ENCODE assay signal across 11 cellular contexts in the genomic region with DNA sequence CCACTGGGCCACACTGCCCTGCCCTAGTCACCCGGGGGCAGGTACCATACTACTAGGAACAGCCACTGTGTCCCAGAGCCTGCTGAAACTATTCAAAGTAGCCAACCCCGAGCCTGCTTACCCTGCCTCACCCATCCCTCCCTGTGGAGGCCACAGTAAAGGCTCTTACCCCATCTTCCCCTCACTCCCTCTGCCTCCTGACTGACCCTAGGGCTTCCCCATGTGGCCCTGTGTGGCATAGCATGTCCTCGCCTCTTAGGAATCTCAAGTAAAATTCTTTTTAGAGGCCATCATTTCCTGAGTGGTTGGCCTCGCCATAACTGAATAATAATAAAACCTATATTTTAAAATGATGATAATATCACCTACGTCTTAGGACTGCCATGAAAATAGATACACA.
DNase-seq lines count a peak whose midpoint lies in the region; ATAC-seq, FAIRE-seq and TF ChIP-seq lines count a peak whose summit lies in the region.
"Had no signal": no experiment of that assay in that cellular context is flagged by ENCODE, and none has a peak within 500 bp of the region (broad histone marks: within the 10 kb centered on the region; RNA-seq: fewer than 3 reads in every experiment).

No MANE protein-coding gene starts in this region.

- H3K36me3 Mint-ChIP-seq in neural crest cell (ENCODE audit: low read depth): no peaks in the 10 kb centered on the region

- H2AFZ ChIP-seq in IMR-90 (replicated peaks; ENCODE audit: low read length, poor library complexity) (no peak overlapping the region), K562 (ENCODE audit: low read depth, low read length) (no peak overlapping the region)

- H3K27ac Mint-ChIP-seq in neural crest cell (ENCODE audit: unreplicated experiment): no peak overlapping the region
- H3K27ac Mint-ChIP-seq: T-helper 17 cell had no signal

- TF ChIP-seq CTCF in IMR-90 (conservative IDR thresholded peaks at IDR 0.05; ENCODE audit: low read depth, low read length): peak; percentile 25
- peak; percentile 24 to 47 (median 30); a peak in 3 of 6 replicates for TF ChIP-seq CTCF in K562 (IDR thresholded peaks at IDR 0.05 in 2 of 3, conservative IDR thresholded peaks at IDR 0.05 in 1 of 3; ENCODE audit: insufficient read depth in 2 of 3, low read depth in 1 of 3, low read length in 3 of 3)
- TF ChIP-seq CTCF in neural crest cell (conservative IDR thresholded peaks at IDR 0.05): peak; percentile 54
- TF ChIP-seq CTCF in kidney (IDR thresholded peaks at IDR 0.05; ENCODE audit: borderline replicate concordance, extremely low read depth, insufficient read depth): no peak

- H2BK5ac ChIP-seq in IMR-90 (ENCODE audit: low read depth, low read length, poor library complexity, severe bottlenecking): no peak overlapping the region

- peaks cover 85% of the 10 kb centered on the region for H3K27me3 Mint-ChIP-seq in neural crest cell (ENCODE audit: low read depth)

- H3K79me1 ChIP-seq in IMR-90 (ENCODE audit: low read depth in 1 of 2, low read length in 2 of 2): no peaks in the 10 kb centered on the region

- no peak for ATAC-seq in IMR-90 (ENCODE audit: low read depth)
- peak; percentile 70 for ATAC-seq in K562
- no peak for ATAC-seq in HG03442 (IDR thresholded peaks at IDR 0.05; ENCODE audit: unreplicated experiment)
- ATAC-seq: left cardiac atrium, T-helper 17 cell had no signal

- H3K79me2 ChIP-seq in K562 (ENCODE audit: control insufficient read depth, insufficient read depth, low read length): no peaks in the 10 kb centered on the region

- H3K56ac ChIP-seq in IMR-90 (ENCODE audit: extremely low read depth, insufficient read depth, low read length): no peak overlapping the region

- intact Hi-C loops in IMR-90 (cut with micrococcal nuclease) (no loop called here), K562 (cut with micrococcal nuclease) (no loop called here), kidney (cut with DNase I) (no loop called here)

- TF ChIP-seq RAD21 in IMR-90 (IDR thresholded peaks at IDR 0.05; ENCODE audit: low read length): peak; percentile 28; the same call in 1 of the 2 replicates
- peak; percentile 18 to 50; a peak in 3 of 4 replicates for TF ChIP-seq RAD21 in K562 (CRISPR knock-in tag; conservative IDR thresholded peaks at IDR 0.05 in 1 of 2, IDR thresholded peaks at IDR 0.05 in 1 of 2)

- no peak overlapping the region for H4K8ac ChIP-seq in IMR-90 (ENCODE audit: low read depth in 2 of 2, low read length in 2 of 2)

- no peak for TF ChIP-seq EP300 in K562 (IDR thresholded peaks at IDR 0.05; ENCODE audit: low read length)

- no peak overlapping the region for H3K4me3 Mint-ChIP-seq in neural crest cell
- H3K4me3 Mint-ChIP-seq: T-helper 17 cell had no signal

- H3K9me3 ChIP-seq in IMR-90 (ENCODE audit: control insufficient read depth, insufficient read depth, low read length) (no peaks in the 10 kb centered on the region), K562 (replicated peaks; ENCODE audit: control insufficient read depth, insufficient read depth, low read depth, low read length) (no peaks in the 10 kb centered on the region), kidney (ENCODE audit: control insufficient read depth in 1 of 2, low read length in 2 of 2) (no peaks in the 10 kb centered on the region)

- no peak overlapping the region for H2BK20ac ChIP-seq in IMR-90 (ENCODE audit: low read depth, low read length)

- H3K36me3 ChIP-seq in IMR-90 (ENCODE audit: control insufficient read depth, insufficient read depth, low read length): no peaks in the 10 kb centered on the region
- no peaks in the 10 kb centered on the region for H3K36me3 ChIP-seq in K562 (ENCODE audit: control insufficient read depth, insufficient read depth, low read length)
- no peaks in the 10 kb centered on the region for H3K36me3 ChIP-seq in kidney (ENCODE audit: control insufficient read depth in 1 of 2, insufficient read depth in 2 of 2, low read length in 2 of 2)

- in situ Hi-C loops in IMR-90 (cut with MboI; ENCODE audit: low sequenced_read_pairs): no loop called here
- in situ Hi-C loops in K562 (cut with MboI): no loop called here

- no peaks in the 10 kb centered on the region for H3K9me3 Mint-ChIP-seq in neural crest cell

- H2AK9ac ChIP-seq in IMR-90 (replicated peaks; ENCODE audit: low read depth, low read length, poor library complexity): no peak overlapping the region

- H3K4me2 ChIP-seq in IMR-90 (ENCODE audit: low read depth, low read length) (no peak overlapping the region), K562 (ENCODE audit: insufficient read depth, low read length) (no peak overlapping the region)

- no peak overlapping the region for H3K9ac ChIP-seq in IMR-90 (ENCODE audit: low read depth, low read length)
- H3K9ac ChIP-seq in K562 (ENCODE audit: insufficient read depth in 1 of 2, low read depth in 2 of 2, low read length in 2 of 2): no peak overlapping the region
- no peak overlapping the region for H3K9ac ChIP-seq in kidney (ENCODE audit: low read length in 2 of 2)

- peaks cover 13% of the 10 kb centered on the region for H3K4me1 Mint-ChIP-seq in neural crest cell

- DNase-seq in DMS53 (lab: John Stamatoyannopoulos, UW) (peak; percentile 7), DMS53 treated with DMSO at 0.1 percent for 48 hours (lab: John Stamatoyannopoulos, UW; ENCODE audit: unreplicated experiment) (no peak), IMR-90 (peak; percentile 23), K562 (ENCODE audit: extremely low read depth in 1 of 4, low spot score in 3 of 4) (peak in 2 of 4 experiments; percentile 12 to 21), neural crest cell (ENCODE audit: low read depth, low spot score) (no peak), kidney (no peak), middle frontal gyrus (ENCODE audit: extremely low spot score, low spot score) (no peak)
- DNase-seq: left cardiac atrium; stimulated activated CD4-positive, alpha-beta T cell treated with anti-CD3 and anti-CD28 coated beads, Interleukin-2, amount 100 ng/mL, for 24 hours; T-helper 17 cell had no signal

- no peak overlapping the region for H4K5ac ChIP-seq in IMR-90 (ENCODE audit: low read depth, low read length)

- no peak overlapping the region for H3K4ac ChIP-seq in IMR-90 (ENCODE audit: low read depth, low read length)

- BruUV-seq in IMR-90 (replicated peaks; lab: Mats Ljungman, UMichigan) (no TSS peak), K562 (replicated peaks; lab: Mats Ljungman, UMichigan) (no TSS peak)

- H3K18ac ChIP-seq in IMR-90 (ENCODE audit: low read depth, low read length): no peak overlapping the region

- H3K27me3 ChIP-seq in IMR-90 (ENCODE audit: control insufficient read depth, insufficient read depth, low read length) (peaks cover 26% of the 10 kb centered on the region), K562 (ENCODE audit: control insufficient read depth in 2 of 2, insufficient read depth in 2 of 2, low read length in 2 of 2) (peaks cover 2 to 13% of the 10 kb centered on the region in 2 experiments; a peak in 3 of 5 replicates)

- H4K91ac ChIP-seq in IMR-90 (ENCODE audit: insufficient read depth, low read depth, low read length): no peak overlapping the region

- WGBS in IMR-90 (ENCODE audit: extremely low coverage in 2 of 2, insufficient read length in 1 of 2), 2 experiments: no CpG with 5 or more reads among the region's 5 CpGs
- WGBS in K562 (ENCODE audit: insufficient coverage, low coverage, missing lambda C conversion rate): under 1% methylated on average over 5 of the region's 5 CpGs

- H3K27ac ChIP-seq in IMR-90 (ENCODE audit: insufficient read depth, low read length) (no peak overlapping the region), K562 (ENCODE audit: extremely low read depth, low read depth, low read length) (no peak overlapping the region), kidney (ENCODE audit: low read depth in 2 of 2, low read length in 2 of 2) (no peak overlapping the region)

- H4K20me1 ChIP-seq in IMR-90 (ENCODE audit: insufficient read depth, low read length) (no peaks in the 10 kb centered on the region), K562 (replicated peaks; ENCODE audit: control insufficient read depth, insufficient read depth, low read length) (peaks cover 13% of the 10 kb centered on the region)

- H3K4me1 ChIP-seq in IMR-90 (ENCODE audit: control insufficient read depth, insufficient read depth, low read length): no peaks in the 10 kb centered on the region
- H3K4me1 ChIP-seq in K562 (replicated peaks in 1 of 2; ENCODE audit: control insufficient read depth in 2 of 2, insufficient read depth in 2 of 2, low read length in 2 of 2): no peaks in the 10 kb centered on the region
- H3K4me1 ChIP-seq in kidney (ENCODE audit: control insufficient read depth in 1 of 2, insufficient read depth in 1 of 2, low read depth in 1 of 2, low read length in 2 of 2): no peaks in the 10 kb centered on the region

- H2AK5ac ChIP-seq in IMR-90 (ENCODE audit: low read depth, low read length): no peak overlapping the region

- H3K9me1 ChIP-seq in IMR-90 (ENCODE audit: insufficient read depth, low read length) (no peaks in the 10 kb centered on the region), K562 (ENCODE audit: control insufficient read depth, insufficient read depth, low read length) (no peaks in the 10 kb centered on the region)

- no peak overlapping the region for H3K23ac ChIP-seq in IMR-90 (ENCODE audit: low read depth, low read length)

- no peak overlapping the region for H2BK15ac ChIP-seq in IMR-90 (ENCODE audit: low read depth, low read length)

- H2BK120ac ChIP-seq in IMR-90 (ENCODE audit: low read depth, low read length): no peak overlapping the region

- dilution Hi-C loops in IMR-90 (cut with HindIII; ENCODE audit: low sequenced_read_pairs, unreplicated experiment): no loop called here

- no peak for FAIRE-seq in K562 (lab: Jason Lieb, UNC)
- no peak for FAIRE-seq in kidney (lab: Jason Lieb, UNC)

- no peak overlapping the region for H3K14ac ChIP-seq in IMR-90 (replicated peaks; ENCODE audit: low read depth, low read length)

- TF ChIP-seq POLR2A in IMR-90 (IDR thresholded peaks at IDR 0.05; ENCODE audit: low read depth, low read length) (no peak), K562 (conservative IDR thresholded peaks at IDR 0.05) (no peak)

- CTCF ChIA-PET in IMR-90 (lab: Yijun Ruan, JAX): no interaction called here
- CTCF ChIA-PET in K562 (lab: Yijun Ruan, JAX; ENCODE audit: low intra/inter-chr PET ratio): interaction anchor here (0.6 kb wide), 1 partner anchor 88 kb away, joined by 4 read pairs; no protein-coding TSS in a partner anchor

- POLR2A ChIA-PET in IMR-90 (lab: Charles Lee; ENCODE audit: unreplicated experiment) (no interaction called here), K562 (lab: Yijun Ruan, JAX) (no interaction called here)

- H3K4me3 ChIP-seq in IMR-90 (ENCODE audit: insufficient read depth, low read depth, low read length): no peak overlapping the region
- no peak overlapping the region for H3K4me3 ChIP-seq in K562
- H3K4me3 ChIP-seq in kidney (ENCODE audit: low read length in 2 of 2): no peak overlapping the region

TF ChIP-seq in IMR-90, 13 proteins besides CTCF, POLR2A, EP300 and RAD21:
- TF ChIP-seq SMC3 (IDR thresholded peaks at IDR 0.05; ENCODE audit: low read depth, low read length): peak; percentile 19; the same call in 1 of the 2 replicates
- no peak for TF ChIP-seq CHD1 (IDR thresholded peaks at IDR 0.05; ENCODE audit: low read depth, low read length)

TF ChIP-seq in K562, 482 proteins besides CTCF, POLR2A, EP300 and RAD21 (continues in another document):
- TF ChIP-seq ZNF212 (CRISPR knock-in tag; IDR thresholded peaks at IDR 0.05): no peak
- TF ChIP-seq ZNF124 (CRISPR knock-in tag; IDR thresholded peaks at IDR 0.05): no peak
- TF ChIP-seq KAT2B (IDR thresholded peaks at IDR 0.05; ENCODE audit: low read depth, low read length): no peak
- no peak for TF ChIP-seq BRD9 (IDR thresholded peaks at IDR 0.05; ENCODE audit: low read depth, partially characterized antibody)

Comparison
In these comparisons a context has a peak if more than half of its experiments do, and no peak if none do; other contexts are left out.
1. DNase-seq: peak in DMS53 (single experiment) and IMR-90 (single experiment); none in DMS53 treated with DMSO at 0.1 percent for 48 hours (single experiment), neural crest cell (single experiment), kidney (single experiment) and middle frontal gyrus (single experiment).